In the genomic region with DNA sequence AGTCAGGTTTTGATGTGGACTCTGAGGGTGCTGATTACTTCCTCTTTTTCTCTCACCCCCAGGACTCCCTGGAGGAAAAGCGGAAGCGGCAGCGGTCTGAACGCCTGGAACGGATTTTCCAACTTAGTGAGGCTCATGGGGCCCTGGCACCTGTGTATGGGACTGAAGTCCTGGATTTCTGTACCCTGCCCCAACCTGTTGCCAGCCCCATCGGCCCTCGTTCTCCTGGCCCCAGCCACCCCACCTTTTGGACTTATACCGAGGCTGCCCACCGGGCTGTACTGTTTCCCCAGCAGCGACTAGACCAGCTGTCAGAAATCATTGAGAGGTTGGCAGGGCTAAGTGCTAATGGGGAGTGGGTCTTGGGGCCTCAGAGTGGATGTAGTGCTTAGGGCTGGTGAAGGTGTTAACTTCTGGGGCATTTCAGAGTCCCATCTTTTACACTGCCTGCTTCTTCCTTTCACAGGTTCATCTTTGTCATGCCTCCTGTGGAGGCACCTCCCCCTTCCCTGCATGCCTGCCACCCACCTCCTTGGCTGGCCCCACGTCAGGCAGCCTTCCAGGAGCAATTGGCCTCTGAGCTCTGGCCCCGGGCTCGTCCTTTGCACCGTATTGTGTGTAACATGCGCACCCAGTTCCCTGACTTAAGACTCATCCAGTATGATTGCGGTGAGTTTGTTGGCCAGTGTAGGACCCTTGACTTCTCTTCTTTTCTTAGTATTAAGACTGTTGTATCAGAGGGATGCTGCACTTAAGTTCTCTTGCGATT, we compare ENCODE assay signal across 17 cellular contexts. TPM values are rescaled to one million over a fixed set of nuclear protein-coding genes. Genes with fewer than 3 reads are reported as not detected.
A peak's percentile ranks its signal among the peaks of the same experiment; 100 is the strongest.
DNase-seq lines count a peak whose midpoint lies in the region; ATAC-seq and TF ChIP-seq lines count a peak whose summit lies in the region.
"Had no signal": no experiment of that assay in that cellular context is flagged by ENCODE, and none has a peak within 500 bp of the region (broad histone marks: within the 10 kb centered on the region; RNA-seq: fewer than 3 reads in every experiment).

No MANE protein-coding gene starts in this region.

- peaks cover 23% of the 10 kb centered on the region for H4K20me1 ChIP-seq in GM23338 (replicated peaks; ENCODE audit: insufficient read depth)

- H3K4me1 Mint-ChIP-seq in GM23338: peaks cover 16% of the 10 kb centered on the region

- H3K36me3 Mint-ChIP-seq in GM23338 (ENCODE audit: low read depth): peaks cover 74% of the 10 kb centered on the region

- H2AFZ ChIP-seq in GM23338: no peak overlapping the region

- H3K9me3 ChIP-seq in skeletal muscle tissue (ENCODE audit: control insufficient read depth in 3 of 3, low read length in 3 of 3): no peaks in the 10 kb centered on the region
- H3K9me3 ChIP-seq: ovary had no signal

- H3K27me3 ChIP-seq in GM23338 (ENCODE audit: insufficient read depth) (no peaks in the 10 kb centered on the region), skeletal muscle tissue (ENCODE audit: control insufficient read depth in 3 of 3, insufficient read depth in 3 of 3, low read length in 3 of 3) (no peaks in the 10 kb centered on the region)
- H3K27me3 ChIP-seq: ovary had no signal

- H3K4me3 ChIP-seq in GM23338 (no peak overlapping the region), skeletal muscle tissue (ENCODE audit: low read length in 3 of 3) (no peak overlapping the region)
- H3K4me3 ChIP-seq: coronary artery, ovary had no signal

- no peaks in the 10 kb centered on the region for H3K9me2 ChIP-seq in GM23338 (ENCODE audit: insufficient read depth)

- peaks cover 28% of the 10 kb centered on the region for H3K79me2 ChIP-seq in GM23338 (replicated peaks; ENCODE audit: insufficient read depth)

- H3K4me3 Mint-ChIP-seq in GM23338: no peak overlapping the region
- H3K4me3 Mint-ChIP-seq: activated naive CD4-positive, alpha-beta T cell treated with anti-CD3 and anti-CD28 coated beads, Interleukin-2, amount 50 U/mL, for 24 hours had no signal

- no peak overlapping the region for H3K9ac ChIP-seq in skeletal muscle tissue (ENCODE audit: low read depth in 1 of 3, low read length in 3 of 3)

- no peaks in the 10 kb centered on the region for H3K9me3 Mint-ChIP-seq in GM23338
- H3K9me3 Mint-ChIP-seq: activated naive CD4-positive, alpha-beta T cell treated with anti-CD3 and anti-CD28 coated beads, Interleukin-2, amount 50 U/mL, for 24 hours had no signal

- peak overlapping the region; percentile 83 for H3K27ac Mint-ChIP-seq in GM23338
- H3K27ac Mint-ChIP-seq: activated naive CD4-positive, alpha-beta T cell treated with anti-CD3 and anti-CD28 coated beads, Interleukin-2, amount 50 U/mL, for 24 hours had no signal

- ATAC-seq in GM23338 (peak; percentile 52), left lobe of liver (peak; percentile 95), GM19463 (IDR thresholded peaks at IDR 0.05; ENCODE audit: unreplicated experiment) (no peak), GM21367 (IDR thresholded peaks at IDR 0.05; ENCODE audit: unreplicated experiment) (no peak)
- ATAC-seq: SK-N-SH treated with all-trans-retinoic acid at 6 μM for 48 hours had no signal

- H3F3A ChIP-seq in GM23338 (replicated peaks; ENCODE audit: low read depth): no peaks in the 10 kb centered on the region; the same call in 1 of the 2 replicates

- H3K4me1 ChIP-seq in GM23338 (ENCODE audit: insufficient read depth): peaks cover 16% of the 10 kb centered on the region
- no peaks in the 10 kb centered on the region for H3K4me1 ChIP-seq in skeletal muscle tissue (ENCODE audit: control insufficient read depth in 3 of 3, insufficient read depth in 3 of 3, low read length in 3 of 3)

- TF ChIP-seq CTCF in GM23338 (conservative IDR thresholded peaks at IDR 0.05; ENCODE audit: low read depth in 2 of 2) (no peak; a peak in 1 of 4 replicates), RWPE1 (conservative IDR thresholded peaks at IDR 0.05; ENCODE audit: low read depth) (no peak)

- POLR2A ChIA-PET in RWPE1 (lab: Yijun Ruan, JAX; ENCODE audit: low non-redundant PET): no interaction called here

- peaks cover 8% of the 10 kb centered on the region for H3K27me3 Mint-ChIP-seq in GM23338 (ENCODE audit: insufficient read depth, low read depth, poor library complexity)
- H3K27me3 Mint-ChIP-seq: activated naive CD4-positive, alpha-beta T cell treated with anti-CD3 and anti-CD28 coated beads, Interleukin-2, amount 50 U/mL, for 24 hours had no signal

- DNase-seq in GM23338 (ENCODE audit: low spot score) (peak; percentile 12), RWPE1 (ENCODE audit: low spot score) (no peak), left lobe of liver (ENCODE audit: low spot score) (peak; percentile 92), GM03348 (ENCODE audit: low spot score) (no peak)
- DNase-seq: activated CD4-positive, alpha-beta T cell treated with anti-CD3 and anti-CD28 coated beads, Interleukin-2, amount 50 U/mL, for 1 hour; activated T-cell treated with anti-CD3 and anti-CD28 coated beads for 4 hours; kidney glomerular epithelial cell; NCI-H1105 treated with DMSO at 0.1 percent for 48 hours; NCI-H524; ovary; stimulated activated CD4-positive, alpha-beta T cell treated with anti-CD3 and anti-CD28 coated beads, Interleukin-4, amount 100 ng/mL, for 24 hours had no signal

- no peak overlapping the region for H3K27ac ChIP-seq in GM23338 (ENCODE audit: low read depth)
- H3K27ac ChIP-seq in RWPE1: peak overlapping the region; percentile 16; the same call in 1 of the 2 replicates
- H3K27ac ChIP-seq in skeletal muscle tissue (ENCODE audit: low read depth, low read length): peak overlapping the region; percentile 25
- H3K27ac ChIP-seq: coronary artery, ovary had no signal

- H3K36me3 ChIP-seq in GM23338 (ENCODE audit: insufficient read depth): peaks cover 33% of the 10 kb centered on the region
- H3K36me3 ChIP-seq in skeletal muscle tissue (ENCODE audit: control insufficient read depth in 3 of 3, insufficient read depth in 3 of 3, low read length in 3 of 3): peaks cover 54 to 60% (median 59%) of the 10 kb centered on the region in 3 donors
- H3K36me3 ChIP-seq: ovary had no signal

- peak overlapping the region; percentile 58; the same call in 1 of the 2 replicates for H3K4me2 ChIP-seq in GM23338

- CTCF ChIA-PET in RWPE1 (lab: Yijun Ruan, JAX): no interaction called here

TF ChIP-seq in GM23338, 12 proteins besides CTCF, POLR2A, EP300 and RAD21 (continues in another document):
- no peak for TF ChIP-seq REST (IDR thresholded peaks at IDR 0.05; ENCODE audit: unreplicated experiment)

RNA-seq across cellular contexts. Expression of gene PHKG2, which starts 19.1 kb away (rescaled TPM):
- 27.0 and 31.3 TPM in 2 replicates for total RNA-seq in GM23338 (2014; rRNA removed; shearing (Covaris generic))
- 26.9 and 28.1 TPM in 2 replicates for polyA plus RNA-seq in GM23338 (2016; fragmentation: Nextera tagmentation; extraction: Ambion mirVana)
- total RNA-seq in left lobe of liver (23.0 TPM), skeletal muscle tissue (3.7 TPM)

RNA-seq across cellular contexts. Expression of gene SRCAP, which starts 30.1 kb away (rescaled TPM):
- total RNA-seq in GM23338 (2014; rRNA removed; shearing (Covaris generic)): 38.4 and 44.3 TPM in 2 replicates
- polyA plus RNA-seq in GM23338 (2016; fragmentation: Nextera tagmentation; extraction: Ambion mirVana): 14.1 and 15.3 TPM in 2 replicates
- total RNA-seq in left lobe of liver (27.7 TPM), skeletal muscle tissue (17.2 TPM)

RNA-seq across cellular contexts. Expression of gene CFAP119, which starts 32.8 kb away (rescaled TPM):
- 2.2 and 2.7 TPM in 2 replicates for total RNA-seq in GM23338 (2014; rRNA removed; shearing (Covaris generic))
- 4.4 and 5.2 TPM in 2 replicates for polyA plus RNA-seq in GM23338 (2016; fragmentation: Nextera tagmentation; extraction: Ambion mirVana)
- total RNA-seq in left lobe of liver: 0.40 TPM
- total RNA-seq in skeletal muscle tissue: 1.6 TPM

RNA-seq across cellular contexts. Expression of gene RNF40, which starts 33.0 kb away (rescaled TPM):
- 78.5 and 80.2 TPM in 2 replicates for total RNA-seq in GM23338 (2014; rRNA removed; shearing (Covaris generic))
- polyA plus RNA-seq in GM23338 (2016; fragmentation: Nextera tagmentation; extraction: Ambion mirVana): 32.6 and 36.0 TPM in 2 replicates
- total RNA-seq in left lobe of liver (35.7 TPM), skeletal muscle tissue (50.6 TPM)

RNA-seq across cellular contexts. Expression of gene ZNF629, which starts 57.9 kb away (rescaled TPM):
- total RNA-seq in GM23338 (2014; rRNA removed; shearing (Covaris generic)): 18.5 and 20.3 TPM in 2 replicates
- polyA plus RNA-seq in GM23338 (2016; fragmentation: Nextera tagmentation; extraction: Ambion mirVana): 3.9 and 4.1 TPM in 2 replicates
- total RNA-seq in left lobe of liver: 4.6 TPM
- total RNA-seq in skeletal muscle tissue: 5.7 TPM

Comparison
In these comparisons a context has a peak if more than half of its experiments do, and no peak if none do; other contexts are left out.
1. ATAC-seq: peak in GM23338 (single experiment) and left lobe of liver (single experiment); none in GM19463 (single experiment) and GM21367 (single experiment).
2. DNase-seq: peak in GM23338 (single experiment) and left lobe of liver (single experiment); none in RWPE1 (single experiment) and GM03348 (single experiment).